3 cellular contexts compared by ENCODE assay signal in genomic region chr17:45342871-45343526, GRCh38.
TF ChIP-seq lines count a peak whose summit lies in the region.

No MANE protein-coding gene starts in this region.

TF ChIP-seq in A549, 52 proteins besides CTCF, POLR2A, EP300 and RAD21 (continued from another document):
- peak; percentile 62; the same call in 1 of the 2 replicates for TF ChIP-seq KDM1A (IDR thresholded peaks at IDR 0.05; ENCODE audit: low read depth)
TF ChIP-seq in A549: peak in this region for 1.

TF ChIP-seq in HCT116, 20 proteins besides CTCF, POLR2A, EP300 and RAD21 (continued from another document):
- TF ChIP-seq POLR2AphosphoS5 (IDR thresholded peaks at IDR 0.05; ENCODE audit: low read depth, low read length) (no peak), REST (IDR thresholded peaks at IDR 0.05; ENCODE audit: low read depth) (no peak), ATF3 (IDR thresholded peaks at IDR 0.05) (no peak), JUND (IDR thresholded peaks at IDR 0.05) (no peak), SIN3A (IDR thresholded peaks at IDR 0.05; ENCODE audit: low read depth) (no peak), EGR1 (IDR thresholded peaks at IDR 0.05; ENCODE audit: low read depth) (no peak), CBX3 (IDR thresholded peaks at IDR 0.05; ENCODE audit: low read depth) (no peak), SP1 (IDR thresholded peaks at IDR 0.05; ENCODE audit: low read depth) (no peak), CEBPB (IDR thresholded peaks at IDR 0.05; ENCODE audit: low read depth) (no peak), MAX (IDR thresholded peaks at IDR 0.05) (no peak), ELF1 (IDR thresholded peaks at IDR 0.05; ENCODE audit: borderline replicate concordance, low read depth) (no peak), ZBTB33 (IDR thresholded peaks at IDR 0.05; ENCODE audit: extremely low read depth, insufficient replicate concordance, low read length) (no peak), EZH2 (IDR thresholded peaks at IDR 0.05) (no peak), TCF7L2 (IDR thresholded peaks at IDR 0.05; ENCODE audit: borderline replicate concordance, extremely low read depth, insufficient read depth, insufficient read length) (no peak), ZNF274 (IDR thresholded peaks at IDR 0.05; ENCODE audit: low read depth, low read length) (no peak)

TF ChIP-seq in WTC11, 78 proteins besides CTCF, POLR2A, EP300 and RAD21 (continued from another document):
- TF ChIP-seq FOXP4 (CRISPR knock-in tag; IDR thresholded peaks at IDR 0.05) (no peak), ZNF138 (CRISPR knock-in tag; conservative IDR thresholded peaks at IDR 0.05) (no peak)
